In the genomic region with DNA sequence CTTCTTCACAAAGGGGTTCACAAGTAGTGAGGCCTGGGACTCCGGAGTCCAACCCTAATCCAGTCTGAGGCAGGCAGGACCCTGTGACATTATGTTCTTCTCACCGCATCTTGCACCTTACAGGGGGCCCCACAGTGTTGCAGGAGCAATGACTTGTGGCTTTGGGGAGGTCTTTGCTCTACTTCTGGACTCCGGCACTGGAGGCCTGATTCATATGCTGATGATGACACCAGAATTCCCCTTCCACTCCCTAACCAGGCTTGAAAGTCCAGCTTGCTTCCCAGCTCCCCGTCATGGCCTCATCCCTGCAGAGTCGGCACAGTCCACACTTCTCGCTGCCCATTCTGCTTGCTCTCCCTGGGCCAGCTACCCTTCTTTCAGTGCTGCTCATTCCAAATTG, we compare ENCODE assay signal across 29 cellular contexts.
A peak's percentile ranks its signal among the peaks of the same experiment; 100 is the strongest.
DNase-seq lines count a peak whose midpoint lies in the region; TF ChIP-seq lines count a peak whose summit lies in the region.
"Had no signal": no experiment of that assay in that cellular context is flagged by ENCODE, and none has a peak within 500 bp of the region (broad histone marks: within the 10 kb centered on the region; RNA-seq: fewer than 3 reads in every experiment).

No MANE protein-coding gene starts in this region.

- H2AFZ ChIP-seq in smooth muscle cell (ENCODE audit: low read depth) = no peak overlapping the region

- no peaks in the 10 kb centered on the region for H3K36me3 ChIP-seq in smooth muscle cell (ENCODE audit: low read depth)
- H3K36me3 ChIP-seq: cardiac muscle cell, esophagus squamous epithelium, gastrocnemius medialis, SJCRH30, upper lobe of right lung had no signal

- no peaks in the 10 kb centered on the region for H4K20me1 ChIP-seq in smooth muscle cell (ENCODE audit: low read depth)

- peak overlapping the region; percentile 90 for H3K27ac ChIP-seq in smooth muscle cell (ENCODE audit: low read depth)
- H3K27ac ChIP-seq: cardiac muscle cell, esophagus squamous epithelium, gastrocnemius medialis, SJCRH30, upper lobe of right lung had no signal

- no peaks in the 10 kb centered on the region for H3K9me3 ChIP-seq in smooth muscle cell (replicated peaks; ENCODE audit: low read depth)
- H3K9me3 ChIP-seq: esophagus squamous epithelium, gastrocnemius medialis, SJCRH30, upper lobe of right lung had no signal

- TF ChIP-seq CTCF in fibroblast of villous mesenchyme (IDR thresholded peaks at IDR 0.05; ENCODE audit: insufficient read depth, low read depth, low read length) (no peak), smooth muscle cell (IDR thresholded peaks at IDR 0.05; ENCODE audit: borderline replicate concordance, insufficient read depth, poor library complexity, severe bottlenecking) (no peak)

- no peaks in the 10 kb centered on the region for H3K79me2 ChIP-seq in smooth muscle cell (ENCODE audit: low read depth)

- no peak overlapping the region for H3K4me2 ChIP-seq in smooth muscle cell

- WGBS in smooth muscle cell (ENCODE audit: low lambda C conversion rate) = 48% methylated on average over 6 of the region's 6 CpGs

- H3K4me1 ChIP-seq in smooth muscle cell (ENCODE audit: low read depth) = peaks cover 11% of the 10 kb centered on the region
- H3K4me1 ChIP-seq: gastrocnemius medialis had no signal

- no peak overlapping the region for H3K9ac ChIP-seq in smooth muscle cell (ENCODE audit: low read depth)

- peak; percentile 36 for DNase-seq in HCEC 1CT
- peak; percentile 74 for DNase-seq in RPMI7951 (ENCODE audit: low read depth)
- DNase-seq in fibroblast of villous mesenchyme (ENCODE audit: low read depth) = peak; percentile 19
- no peak for DNase-seq in smooth muscle cell (lab: John Stamatoyannopoulos, UW; ENCODE audit: unreplicated experiment)
- no peak for DNase-seq in DMS153 (lab: John Stamatoyannopoulos, UW)
- no peak for DNase-seq in activated effector memory CD4-positive, alpha-beta T cell treated with Interleukin-2 at 50 U/mL for 16 hours
- no peak for DNase-seq in activated T-cell treated with anti-CD3 and anti-CD28 coated beads, Interleukin-2, amount 50 U/mL, for 48 hours
- DNase-seq: activated B cell treated with CpG ODN at 0.5 μM for 24 hours; activated CD4-positive, alpha-beta T cell treated with anti-CD3 and anti-CD28 coated beads, Interleukin-2, amount 10 ng/mL, durations not matched to agents 7 days and 5 days; activated gamma-delta T cell; activated naive CD8-positive, alpha-beta T cell treated with anti-CD3 and anti-CD28 coated beads for 36 hours; aorta; Calu3; CD4-positive, CD25-positive, alpha-beta regulatory T cell; dermis blood vessel endothelial cell; DMS79 treated with DMSO at 0.1 percent for 48 hours; endodermal cell; esophagus squamous epithelium; gastrocnemius medialis; NCI-H1092; NCI-H1694 treated with DMSO at 0.1 percent for 48 hours; NCI-H2171; SJCRH30; stimulated activated CD4-positive, alpha-beta T cell treated with anti-CD3 and anti-CD28 coated beads, Interleukin-1b, Interleukin-23, amount 100 ng/mL, for 48 hours; stimulated activated naive CD4-positive, alpha-beta T cell treated with Interleukin-2 at 50 U/mL for 16 hours; SW 1271; T-helper 9 cell; upper lobe of right lung had no signal

- peaks cover 11% of the 10 kb centered on the region for H3F3A ChIP-seq in smooth muscle cell (ENCODE audit: low read depth)

- H3K27me3 ChIP-seq in smooth muscle cell (ENCODE audit: low read depth) = no peaks in the 10 kb centered on the region
- H3K27me3 ChIP-seq: cardiac muscle cell, gastrocnemius medialis, SJCRH30, upper lobe of right lung had no signal

- no peak overlapping the region for H3K4me3 ChIP-seq in fibroblast of villous mesenchyme (ENCODE audit: low read depth, low read length)
- H3K4me3 ChIP-seq in smooth muscle cell = no peak overlapping the region
- H3K4me3 ChIP-seq: cardiac muscle cell, esophagus squamous epithelium, gastrocnemius medialis, SJCRH30, upper lobe of right lung had no signal

Comparison
In these comparisons a context has a peak if more than half of its experiments do, and no peak if none do; other contexts are left out.
1. DNase-seq: peak in HCEC 1CT (single experiment), RPMI7951 (single experiment) and fibroblast of villous mesenchyme (single experiment); none in smooth muscle cell (single experiment), DMS153 (single experiment), activated effector memory CD4-positive, alpha-beta T cell treated with Interleukin-2 at 50 U/mL for 16 hours (single experiment) and activated T-cell treated with anti-CD3 and anti-CD28 coated beads, Interleukin-2, amount 50 U/mL, for 48 hours (0 of 2).